19 cellular contexts compared by ENCODE assay signal in genomic region chr18:2644535-2644934, GRCh38. TPM values are rescaled to one million over a fixed set of nuclear protein-coding genes. Genes with fewer than 3 reads are reported as not detected.
DNase-seq lines count a peak whose midpoint lies in the region; ATAC-seq and TF ChIP-seq lines count a peak whose summit lies in the region.
"Had no signal": no experiment of that assay in that cellular context is flagged by ENCODE, and none has a peak within 500 bp of the region (broad histone marks: within the 10 kb centered on the region; RNA-seq: fewer than 3 reads in every experiment).

No MANE protein-coding gene starts in this region.

- H3K27ac ChIP-seq in CD4-positive, CD25-positive, alpha-beta regulatory T cell (ENCODE audit: insufficient read depth, low read length, poor library complexity, severe bottlenecking), result no peak overlapping the region
- no peak overlapping the region for H3K27ac ChIP-seq in CD4-positive, alpha-beta T cell (ENCODE audit: low read depth, low read length)

- H3K9me3 Mint-ChIP-seq in CD4-positive, CD25-positive, alpha-beta regulatory T cell, result no peaks in the 10 kb centered on the region
- H3K9me3 Mint-ChIP-seq in CD4-positive, alpha-beta T cell, result no peaks in the 10 kb centered on the region
- no peaks in the 10 kb centered on the region for H3K9me3 Mint-ChIP-seq in activated CD8-positive, alpha-beta T cell treated with anti-CD3 and anti-CD28 coated beads for 36 hours
- H3K9me3 Mint-ChIP-seq in effector memory CD8-positive, alpha-beta T cell, result no peaks in the 10 kb centered on the region
- H3K9me3 Mint-ChIP-seq: CD8-positive, alpha-beta memory T cell had no signal

- intact Hi-C loops in CD4-positive, alpha-beta T cell (cut with DNase I, micrococcal nuclease), result no loop called here
- intact Hi-C loops in activated CD8-positive, alpha-beta T cell treated with anti-CD3 and anti-CD28 coated beads for 36 hours (cut with micrococcal nuclease), result loop anchor here (5.0 kb wide), 2 partner anchors 37 to 72 kb away; partner anchors contain the start of genes METTL4 and NDC80

- no peaks in the 10 kb centered on the region for H3K9me3 ChIP-seq in CD4-positive, CD25-positive, alpha-beta regulatory T cell (ENCODE audit: control insufficient read depth in 2 of 2, low read length in 2 of 2)
- no peaks in the 10 kb centered on the region for H3K9me3 ChIP-seq in CD4-positive, alpha-beta T cell (ENCODE audit: control insufficient read depth, low read length)

- H3K27ac Mint-ChIP-seq in CD4-positive, CD25-positive, alpha-beta regulatory T cell, result no peak overlapping the region
- H3K27ac Mint-ChIP-seq in CD4-positive, alpha-beta T cell, result no peak overlapping the region
- H3K27ac Mint-ChIP-seq in activated CD8-positive, alpha-beta T cell treated with anti-CD3 and anti-CD28 coated beads for 36 hours, result no peak overlapping the region
- no peak overlapping the region for H3K27ac Mint-ChIP-seq in effector memory CD8-positive, alpha-beta T cell
- H3K27ac Mint-ChIP-seq: CD8-positive, alpha-beta memory T cell had no signal

- DNase-seq in CD4-positive, CD25-positive, alpha-beta regulatory T cell, result no peak
- no peak for DNase-seq in CD4-positive, alpha-beta T cell
- no peak for DNase-seq in activated CD8-positive, alpha-beta T cell treated with anti-CD3 and anti-CD28 coated beads for 36 hours
- no peak for DNase-seq in effector memory CD8-positive, alpha-beta T cell
- no peak for DNase-seq in effector CD8-positive, alpha-beta T cell (lab: John Stamatoyannopoulos, UW)
- DNase-seq in foreskin fibroblast, result no peak
- DNase-seq: Calu3; CD8-positive, alpha-beta memory T cell; EL; GF-D8; H7; Kasumi-1; NCI-H1694; NCI-H2081; NCI-H2171 treated with DMSO at 0.1 percent for 48 hours; NCI-H524 treated with DMSO at 0.1 percent for 48 hours; NCI-H82; SHP77 had no signal

- H3K27me3 Mint-ChIP-seq in CD4-positive, CD25-positive, alpha-beta regulatory T cell, result no peaks in the 10 kb centered on the region
- no peaks in the 10 kb centered on the region for H3K27me3 Mint-ChIP-seq in CD4-positive, alpha-beta T cell
- no peaks in the 10 kb centered on the region for H3K27me3 Mint-ChIP-seq in activated CD8-positive, alpha-beta T cell treated with anti-CD3 and anti-CD28 coated beads for 36 hours
- H3K27me3 Mint-ChIP-seq in effector memory CD8-positive, alpha-beta T cell, result no peaks in the 10 kb centered on the region
- H3K27me3 Mint-ChIP-seq: CD8-positive, alpha-beta memory T cell had no signal

- peak overlapping the region; percentile 47 for H3K4me3 ChIP-seq in CD4-positive, CD25-positive, alpha-beta regulatory T cell (ENCODE audit: low read depth, low read length)
- H3K4me3 ChIP-seq in foreskin fibroblast (ENCODE audit: low read depth in 1 of 2, low read length in 2 of 2), result no peak overlapping the region

- TF ChIP-seq CTCF in CD4-positive, alpha-beta T cell (IDR thresholded peaks at IDR 0.05), result no peak
- no peak for TF ChIP-seq CTCF in activated CD8-positive, alpha-beta T cell treated with anti-CD3 and anti-CD28 coated beads for 36 hours (IDR thresholded peaks at IDR 0.05)
- TF ChIP-seq CTCF in foreskin fibroblast (IDR thresholded peaks at IDR 0.05; ENCODE audit: low read depth, low read length), result no peak

- POLR2A ChIA-PET in CD4-positive, alpha-beta T cell (lab: Charles Lee), result interaction anchor here (1.6 to 12.5 kb wide), 3 partner anchors 8 to 39 kb away, joined by 5 to 698 read pairs (median 6); partner anchors contain the start of gene SMCHD1
- POLR2A ChIA-PET in activated CD8-positive, alpha-beta T cell treated with anti-CD3 and anti-CD28 coated beads for 36 hours (lab: Charles Lee), result interaction anchor here (1.0 to 7.9 kb wide), 4 partner anchors 10 to 39 kb away, joined by 3 to 76 read pairs (median 6); partner anchors contain the start of gene SMCHD1

- H3K4me3 Mint-ChIP-seq in CD4-positive, CD25-positive, alpha-beta regulatory T cell, result no peak overlapping the region
- no peak overlapping the region for H3K4me3 Mint-ChIP-seq in CD4-positive, alpha-beta T cell
- H3K4me3 Mint-ChIP-seq in activated CD8-positive, alpha-beta T cell treated with anti-CD3 and anti-CD28 coated beads for 36 hours, result no peak overlapping the region
- H3K4me3 Mint-ChIP-seq in effector memory CD8-positive, alpha-beta T cell, result no peak overlapping the region
- H3K4me3 Mint-ChIP-seq: CD8-positive, alpha-beta memory T cell had no signal

- CTCF ChIA-PET in CD4-positive, alpha-beta T cell (lab: Charles Lee), result no interaction called here
- CTCF ChIA-PET in activated CD8-positive, alpha-beta T cell treated with anti-CD3 and anti-CD28 coated beads for 36 hours (lab: Charles Lee), result no interaction called here

- H3K36me3 ChIP-seq in CD4-positive, CD25-positive, alpha-beta regulatory T cell (ENCODE audit: control insufficient read depth, insufficient read depth, low read length), result no peaks in the 10 kb centered on the region

- H3K36me3 Mint-ChIP-seq in CD4-positive, CD25-positive, alpha-beta regulatory T cell, result no peaks in the 10 kb centered on the region
- H3K36me3 Mint-ChIP-seq in CD4-positive, alpha-beta T cell (ENCODE audit: low read depth), result no peaks in the 10 kb centered on the region
- no peaks in the 10 kb centered on the region for H3K36me3 Mint-ChIP-seq in activated CD8-positive, alpha-beta T cell treated with anti-CD3 and anti-CD28 coated beads for 36 hours (ENCODE audit: low read depth)
- peaks cover 3% of the 10 kb centered on the region for H3K36me3 Mint-ChIP-seq in effector memory CD8-positive, alpha-beta T cell (ENCODE audit: insufficient read depth)
- H3K36me3 Mint-ChIP-seq: CD8-positive, alpha-beta memory T cell had no signal

- ATAC-seq in CD4-positive, CD25-positive, alpha-beta regulatory T cell (ENCODE audit: low read depth in 2 of 2), result no peak
- peak; percentile 16 for ATAC-seq in CD4-positive, alpha-beta T cell (ENCODE audit: poor library complexity)
- ATAC-seq in activated CD8-positive, alpha-beta T cell treated with anti-CD3 and anti-CD28 coated beads for 36 hours, result peak; percentile 45
- peak; percentile 41 for ATAC-seq in effector memory CD8-positive, alpha-beta T cell (replicated peaks)
- no peak for ATAC-seq in GM21737 (IDR thresholded peaks at IDR 0.05; ENCODE audit: unreplicated experiment)

- H3K27me3 ChIP-seq in CD4-positive, CD25-positive, alpha-beta regulatory T cell (ENCODE audit: control insufficient read depth, insufficient read depth, low read length), result no peaks in the 10 kb centered on the region
- H3K27me3 ChIP-seq in CD4-positive, alpha-beta T cell (ENCODE audit: control insufficient read depth, insufficient read depth, low read length), result no peaks in the 10 kb centered on the region

- H3K4me1 Mint-ChIP-seq in CD4-positive, CD25-positive, alpha-beta regulatory T cell, result peaks cover 17 to 31% (median 21%) of the 10 kb centered on the region in 4 donors
- peaks cover 26% of the 10 kb centered on the region for H3K4me1 Mint-ChIP-seq in CD4-positive, alpha-beta T cell (ENCODE audit: low read depth)
- H3K4me1 Mint-ChIP-seq in activated CD8-positive, alpha-beta T cell treated with anti-CD3 and anti-CD28 coated beads for 36 hours (ENCODE audit: low read depth), result peaks cover 23% of the 10 kb centered on the region
- peaks cover 13 to 29% of the 10 kb centered on the region in 2 donors for H3K4me1 Mint-ChIP-seq in effector memory CD8-positive, alpha-beta T cell (ENCODE audit: low read depth in 2 of 2)

- peaks cover 55% of the 10 kb centered on the region for H3K4me1 ChIP-seq in CD4-positive, CD25-positive, alpha-beta regulatory T cell (ENCODE audit: control insufficient read depth, insufficient read depth, low read length, poor library complexity, severe bottlenecking)

RNA-seq across cellular contexts. Expression of gene SMCHD1, which starts 11.0 kb away (rescaled TPM):
- total RNA-seq in CD4-positive, CD25-positive, alpha-beta regulatory T cell, result 671 TPM
- polyA plus RNA-seq in CD4-positive, CD25-positive, alpha-beta regulatory T cell, result 10 to 100 TPM; 59.1 to 78.8 (median 65.5) TPM
- 100 to 1,000 TPM; 357 to 359 TPM for total RNA-seq in CD4-positive, alpha-beta T cell
- total RNA-seq in activated CD8-positive, alpha-beta T cell treated with anti-CD3 and anti-CD28 coated beads for 36 hours, result 10 to 100 TPM; 97.4 to 98.9 TPM

Comparison
In these comparisons a context has a peak if more than half of its experiments do, and no peak if none do; other contexts are left out.
1. ATAC-seq: peak in CD4-positive, alpha-beta T cell (single experiment), activated CD8-positive, alpha-beta T cell treated with anti-CD3 and anti-CD28 coated beads for 36 hours (single experiment) and effector memory CD8-positive, alpha-beta T cell (single experiment); none in CD4-positive, CD25-positive, alpha-beta regulatory T cell (0 of 2) and GM21737 (single experiment).